In genomic region chr5:132431682-132432081, GRCh38 we compare ENCODE assay signal across 13 cellular contexts. TPM values are rescaled to one million over a fixed set of nuclear protein-coding genes. Genes with fewer than 3 reads are reported as not detected.
A peak's percentile ranks its signal among the peaks of the same experiment; 100 is the strongest.
DNase-seq lines count a peak whose midpoint lies in the region; ATAC-seq and TF ChIP-seq lines count a peak whose summit lies in the region.
"Had no signal": no experiment of that assay in that cellular context is flagged by ENCODE, and none has a peak within 500 bp of the region (broad histone marks: within the 10 kb centered on the region; RNA-seq: fewer than 3 reads in every experiment).

No MANE protein-coding gene starts in this region.

- peak overlapping the region; percentile 83 for H3K27ac Mint-ChIP-seq in activated T-cell treated with anti-CD3 and anti-CD28 coated beads, Interleukin-2, amount 50 U/mL, for 72 hours
- H3K27ac Mint-ChIP-seq in natural killer cell, result peak overlapping the region; percentile 99 to 100

- H3K36me3 ChIP-seq in KMS-11 (ENCODE audit: insufficient read depth) (no peaks in the 10 kb centered on the region), hepatocyte (replicated peaks; ENCODE audit: insufficient read depth, low read depth) (no peaks in the 10 kb centered on the region)
- H3K36me3 ChIP-seq: brain microvascular endothelial cell had no signal

- no peaks in the 10 kb centered on the region for H3K9me3 ChIP-seq in hepatocyte (ENCODE audit: low read depth)

- TF ChIP-seq CTCF in KMS-11 (conservative IDR thresholded peaks at IDR 0.05; ENCODE audit: low read depth, low read length) (no peak), natural killer cell (IDR thresholded peaks at IDR 0.05) (no peak), hepatocyte (IDR thresholded peaks at IDR 0.05; ENCODE audit: poor library complexity) (no peak)

- H3K27me3 ChIP-seq in KMS-11 (ENCODE audit: insufficient read depth, low read depth), result no peaks in the 10 kb centered on the region
- no peaks in the 10 kb centered on the region for H3K27me3 ChIP-seq in hepatocyte
- H3K27me3 ChIP-seq: brain microvascular endothelial cell had no signal

- H3K79me2 ChIP-seq in KMS-11 (ENCODE audit: insufficient read depth, low read depth), result peaks cover 24% of the 10 kb centered on the region; the same call in 1 of the 2 replicates
- peaks cover 3% of the 10 kb centered on the region for H3K79me2 ChIP-seq in hepatocyte

- H3K9me2 ChIP-seq in hepatocyte (replicated peaks; ENCODE audit: insufficient read depth), result no peaks in the 10 kb centered on the region

- no peak overlapping the region for H2AFZ ChIP-seq in KMS-11 (ENCODE audit: low read depth)
- no peak overlapping the region for H2AFZ ChIP-seq in hepatocyte

- H3K4me1 ChIP-seq in KMS-11 (ENCODE audit: low read depth, poor library complexity, severe bottlenecking) (peaks cover 87% of the 10 kb centered on the region), hepatocyte (ENCODE audit: insufficient read depth) (peaks cover 52% of the 10 kb centered on the region)

- peaks cover 2 to 4% of the 10 kb centered on the region in 2 donors for H3K36me3 Mint-ChIP-seq in activated T-cell treated with anti-CD3 and anti-CD28 coated beads, Interleukin-2, amount 50 U/mL, for 72 hours (ENCODE audit: insufficient read depth in 2 of 2)
- peaks cover 9% of the 10 kb centered on the region for H3K36me3 Mint-ChIP-seq in natural killer cell

- H3K27me3 Mint-ChIP-seq in activated T-cell treated with anti-CD3 and anti-CD28 coated beads, Interleukin-2, amount 50 U/mL, for 72 hours (ENCODE audit: low read depth), result no peaks in the 10 kb centered on the region
- H3K27me3 Mint-ChIP-seq in natural killer cell (ENCODE audit: low read depth in 2 of 2), result no peaks in the 10 kb centered on the region

- no peak overlapping the region for H3K4me3 ChIP-seq in KMS-11 (IDR thresholded peaks at IDR 0.05; ENCODE audit: insufficient read depth, low read depth, low read length)
- no peak overlapping the region for H3K4me3 ChIP-seq in hepatocyte

- H3K27ac ChIP-seq in KMS-11, result peak overlapping the region; percentile 12; the same call in 1 of the 2 replicates
- no peak overlapping the region for H3K27ac ChIP-seq in hepatocyte
- H3K27ac ChIP-seq: 22Rv1, brain microvascular endothelial cell had no signal

- peaks cover 86% of the 10 kb centered on the region for H3K4me1 Mint-ChIP-seq in activated T-cell treated with anti-CD3 and anti-CD28 coated beads, Interleukin-2, amount 50 U/mL, for 72 hours (ENCODE audit: low read depth)
- H3K4me1 Mint-ChIP-seq in natural killer cell, result peaks cover 96 to 97% of the 10 kb centered on the region in 2 donors

- DNase-seq in NOMO-1 (lab: John Stamatoyannopoulos, UW; ENCODE audit: unreplicated experiment in 2 of 2) (peak; percentile 35 to 55), NOMO-1 treated with dmso at 0.1 percent for 144 hours (lab: John Stamatoyannopoulos, UW; ENCODE audit: unreplicated experiment) (no peak), natural killer cell (no peak), SHP77 (lab: John Stamatoyannopoulos, UW) (no peak), hepatocyte (ENCODE audit: low spot score) (no peak)
- no peak for DNase-seq in activated T-cell treated with anti-CD3 and anti-CD28 coated beads, Interleukin-2, amount 50 U/mL, for 72 hours
- DNase-seq: brain microvascular endothelial cell, T1000, trophoblast cell had no signal

- peak in 1 of 2 donors; percentile 26 for ATAC-seq in activated T-cell treated with anti-CD3 and anti-CD28 coated beads, Interleukin-2, amount 50 U/mL, for 72 hours (replicated peaks in 1 of 2)
- no peak for ATAC-seq in natural killer cell
- no peak for ATAC-seq in HG03354 (IDR thresholded peaks at IDR 0.05; ENCODE audit: poor library complexity, severe bottlenecking, unreplicated experiment)

- H4K20me1 ChIP-seq in KMS-11 (ENCODE audit: insufficient read depth) (no peaks in the 10 kb centered on the region), hepatocyte (ENCODE audit: insufficient read depth, poor library complexity, severe bottlenecking) (no peaks in the 10 kb centered on the region)

- peak overlapping the region in 1 of 2 donors; percentile 67 for H3K4me3 Mint-ChIP-seq in activated T-cell treated with anti-CD3 and anti-CD28 coated beads, Interleukin-2, amount 50 U/mL, for 72 hours
- H3K4me3 Mint-ChIP-seq in natural killer cell, result peak overlapping the region; percentile 70
- H3K4me3 Mint-ChIP-seq: neural crest cell had no signal

- intact Hi-C loops in natural killer cell (cut with micrococcal nuclease), result no loop called here

- H3K9ac ChIP-seq in KMS-11, result no peak overlapping the region

- 96% methylated on average over 4 of the region's 4 CpGs for WGBS in hepatocyte (ENCODE audit: low lambda C conversion rate, missing lambda C conversion rate)

- H3K9me3 Mint-ChIP-seq in activated T-cell treated with anti-CD3 and anti-CD28 coated beads, Interleukin-2, amount 50 U/mL, for 72 hours, result no peaks in the 10 kb centered on the region
- no peaks in the 10 kb centered on the region for H3K9me3 Mint-ChIP-seq in natural killer cell
- H3K9me3 Mint-ChIP-seq: neural crest cell had no signal

- H3K4me2 ChIP-seq in KMS-11 (peak overlapping the region; percentile 100; the same call in 1 of the 2 replicates), hepatocyte (no peak overlapping the region)

RNA-seq across cellular contexts. Expression of gene IRF1, which starts 58.9 kb away (rescaled TPM):
- total RNA-seq in activated T-cell treated with anti-CD3 and anti-CD28 coated beads, Interleukin-2, amount 50 U/mL, for 72 hours, result 100 to 1,000 TPM; 212 to 226 TPM
- total RNA-seq in natural killer cell (1,000 to 10,000 TPM; 1,190 to 1,513 (median 1,282) TPM), hepatocyte (25.6 and 30.9 TPM in 2 replicates)
- polyA plus RNA-seq in hepatocyte, result 35.8 and 44.8 TPM in 2 replicates

Comparison
In these comparisons a context has a peak if more than half of its experiments do, and no peak if none do; other contexts are left out.
1. DNase-seq: peak in NOMO-1 (2 of 2); none in NOMO-1 treated with dmso at 0.1 percent for 144 hours (single experiment), activated T-cell treated with anti-CD3 and anti-CD28 coated beads, Interleukin-2, amount 50 U/mL, for 72 hours (0 of 2), natural killer cell (single experiment), SHP77 (0 of 2) and hepatocyte (single experiment).
2. RNA of gene IRF1, which starts 58.9 kb away (total RNA-seq): 1,190 to 1,513 TPM in natural killer cell; 212 to 226 TPM in activated T-cell treated with anti-CD3 and anti-CD28 coated beads, Interleukin-2, amount 50 U/mL, for 72 hours and 25.6 to 30.9 TPM in hepatocyte; every median in the first group is over 4 times any median in the second.